ENCODE assay signal across 10 cellular contexts in the genomic region with DNA sequence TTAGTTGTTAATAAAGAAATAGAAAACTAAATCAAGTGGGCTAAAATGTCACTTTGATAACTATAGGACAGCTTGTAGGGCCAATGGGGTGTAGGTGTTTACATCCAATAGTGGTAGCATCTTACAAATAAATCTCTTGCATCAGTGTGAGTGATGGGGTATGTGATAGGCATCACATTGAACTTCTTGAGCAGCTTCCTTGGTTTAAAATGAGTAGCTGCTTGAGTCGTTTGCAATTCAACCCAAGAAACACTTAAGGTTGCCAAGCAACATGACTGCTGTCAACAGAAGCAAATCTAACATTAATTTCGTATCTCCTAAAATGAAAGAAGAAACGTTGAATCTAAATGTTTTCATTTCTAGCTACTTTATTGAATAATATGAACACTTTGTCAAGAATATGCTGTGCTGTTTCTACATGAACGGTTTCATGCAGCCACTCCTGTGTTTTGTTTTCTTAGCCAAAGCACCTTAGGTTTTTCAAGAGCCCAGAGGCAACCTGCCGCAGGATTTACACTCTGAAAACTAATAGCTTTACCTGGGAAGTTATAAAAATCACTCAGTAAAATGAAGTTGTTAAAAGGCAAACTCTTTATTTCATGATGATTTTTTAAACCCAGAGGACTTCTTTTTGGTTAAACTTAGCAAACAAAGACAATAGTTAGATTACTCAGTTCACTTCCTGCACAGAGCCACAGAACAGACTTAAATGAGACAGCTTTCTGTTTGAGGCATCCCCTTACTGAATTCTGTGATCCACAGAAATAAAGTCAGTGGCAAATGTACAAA.
DNase-seq lines count a peak whose midpoint lies in the region; ATAC-seq lines count a peak whose summit lies in the region.
"Had no signal": no experiment of that assay in that cellular context is flagged by ENCODE, and none has a peak within 500 bp of the region (broad histone marks: within the 10 kb centered on the region; RNA-seq: fewer than 3 reads in every experiment).

No MANE protein-coding gene starts in this region.

- H3K4me1 Mint-ChIP-seq in activated CD4-positive, alpha-beta T cell treated with anti-CD3 and anti-CD28 coated beads, Interleukin-2, amount 10 ng/mL, durations not matched to agents 7 days and 5 days: peaks cover 9% of the 10 kb centered on the region
- H3K4me1 Mint-ChIP-seq in stimulated activated naive B cell treated with anti-CD40 and anti-IgM and Interleukin-4, amounts not matched to agents 10 μg/mL and 1 μg/mL and 100 μg/mL, for 72 hours: peaks cover 17 to 18% of the 10 kb centered on the region in 2 donors

- peak; percentile 75 for ATAC-seq in HG02571 (IDR thresholded peaks at IDR 0.05; ENCODE audit: unreplicated experiment)
- peak; percentile 78 for ATAC-seq in stimulated activated naive B cell treated with anti-CD40 and anti-IgM and Interleukin-4, amounts not matched to agents 10 μg/mL and 1 μg/mL and 100 μg/mL, for 72 hours (replicated peaks)

- intact Hi-C loops in posterior cingulate gyrus (cut with DNase I): no loop called here

- CTCF ChIA-PET in activated CD4-positive, alpha-beta T cell treated with anti-CD3 and anti-CD28 coated beads, Interleukin-2, amount 10 ng/mL, durations not matched to agents 7 days and 5 days (lab: Charles Lee): interaction anchor here (0.7 kb wide), 1 partner anchor 10 kb away, joined by 3 read pairs; no protein-coding TSS in a partner anchor

- no peak overlapping the region for H3K4me3 Mint-ChIP-seq in activated CD4-positive, alpha-beta T cell treated with anti-CD3 and anti-CD28 coated beads, Interleukin-2, amount 10 ng/mL, durations not matched to agents 7 days and 5 days
- no peak overlapping the region for H3K4me3 Mint-ChIP-seq in stimulated activated naive B cell treated with anti-CD40 and anti-IgM and Interleukin-4, amounts not matched to agents 10 μg/mL and 1 μg/mL and 100 μg/mL, for 72 hours

- peak overlapping the region; percentile 79 for H3K27ac Mint-ChIP-seq in activated CD4-positive, alpha-beta T cell treated with anti-CD3 and anti-CD28 coated beads, Interleukin-2, amount 10 ng/mL, durations not matched to agents 7 days and 5 days
- H3K27ac Mint-ChIP-seq in stimulated activated naive B cell treated with anti-CD40 and anti-IgM and Interleukin-4, amounts not matched to agents 10 μg/mL and 1 μg/mL and 100 μg/mL, for 72 hours: no peak overlapping the region

- POLR2A ChIA-PET in activated CD4-positive, alpha-beta T cell treated with anti-CD3 and anti-CD28 coated beads, Interleukin-2, amount 10 ng/mL, durations not matched to agents 7 days and 5 days (lab: Charles Lee): no interaction called here

- H3K27me3 Mint-ChIP-seq in activated CD4-positive, alpha-beta T cell treated with anti-CD3 and anti-CD28 coated beads, Interleukin-2, amount 10 ng/mL, durations not matched to agents 7 days and 5 days: no peaks in the 10 kb centered on the region
- H3K27me3 Mint-ChIP-seq in stimulated activated naive B cell treated with anti-CD40 and anti-IgM and Interleukin-4, amounts not matched to agents 10 μg/mL and 1 μg/mL and 100 μg/mL, for 72 hours: peaks cover 0 to 39% of the 10 kb centered on the region in 2 donors
- H3K27me3 Mint-ChIP-seq: activated naive CD4-positive, alpha-beta T cell treated with anti-CD3 and anti-CD28 coated beads, Interleukin-2, amount 50 U/mL, for 24 hours had no signal

- no peaks in the 10 kb centered on the region for H3K9me3 Mint-ChIP-seq in activated CD4-positive, alpha-beta T cell treated with anti-CD3 and anti-CD28 coated beads, Interleukin-2, amount 10 ng/mL, durations not matched to agents 7 days and 5 days
- H3K9me3 Mint-ChIP-seq in stimulated activated naive B cell treated with anti-CD40 and anti-IgM and Interleukin-4, amounts not matched to agents 10 μg/mL and 1 μg/mL and 100 μg/mL, for 72 hours: peaks cover 2 to 8% of the 10 kb centered on the region in 2 donors
- H3K9me3 Mint-ChIP-seq: activated naive CD4-positive, alpha-beta T cell treated with anti-CD3 and anti-CD28 coated beads, Interleukin-2, amount 50 U/mL, for 24 hours had no signal

- no peak for DNase-seq in activated CD4-positive, alpha-beta T cell treated with anti-CD3 and anti-CD28 coated beads, Interleukin-2, amount 10 ng/mL, durations not matched to agents 7 days and 5 days
- no peak for DNase-seq in activated CD4-positive, alpha-beta T cell treated with anti-CD3 and anti-CD28 coated beads, Interleukin-2, amount 50 U/mL, for 1 hour
- DNase-seq in KG1 (lab: John Stamatoyannopoulos, UW): peak; percentile 57
- DNase-seq in stimulated activated naive B cell treated with anti-CD40 and anti-IgM and Interleukin-4, amounts not matched to agents 10 μg/mL and 1 μg/mL and 100 μg/mL, for 72 hours: no peak
- DNase-seq in cerebellar cortex (ENCODE audit: low spot score): no peak
- DNase-seq in posterior cingulate gyrus: no peak
- DNase-seq in A172 (ENCODE audit: low spot score): no peak
- DNase-seq: pancreas had no signal

- no peaks in the 10 kb centered on the region for H3K36me3 Mint-ChIP-seq in activated CD4-positive, alpha-beta T cell treated with anti-CD3 and anti-CD28 coated beads, Interleukin-2, amount 10 ng/mL, durations not matched to agents 7 days and 5 days (ENCODE audit: low read depth)
- H3K36me3 Mint-ChIP-seq in stimulated activated naive B cell treated with anti-CD40 and anti-IgM and Interleukin-4, amounts not matched to agents 10 μg/mL and 1 μg/mL and 100 μg/mL, for 72 hours: no peaks in the 10 kb centered on the region
- H3K36me3 Mint-ChIP-seq: activated naive CD4-positive, alpha-beta T cell treated with anti-CD3 and anti-CD28 coated beads, Interleukin-2, amount 50 U/mL, for 24 hours had no signal
